14 cellular contexts compared by ENCODE assay signal in the genomic region with DNA sequence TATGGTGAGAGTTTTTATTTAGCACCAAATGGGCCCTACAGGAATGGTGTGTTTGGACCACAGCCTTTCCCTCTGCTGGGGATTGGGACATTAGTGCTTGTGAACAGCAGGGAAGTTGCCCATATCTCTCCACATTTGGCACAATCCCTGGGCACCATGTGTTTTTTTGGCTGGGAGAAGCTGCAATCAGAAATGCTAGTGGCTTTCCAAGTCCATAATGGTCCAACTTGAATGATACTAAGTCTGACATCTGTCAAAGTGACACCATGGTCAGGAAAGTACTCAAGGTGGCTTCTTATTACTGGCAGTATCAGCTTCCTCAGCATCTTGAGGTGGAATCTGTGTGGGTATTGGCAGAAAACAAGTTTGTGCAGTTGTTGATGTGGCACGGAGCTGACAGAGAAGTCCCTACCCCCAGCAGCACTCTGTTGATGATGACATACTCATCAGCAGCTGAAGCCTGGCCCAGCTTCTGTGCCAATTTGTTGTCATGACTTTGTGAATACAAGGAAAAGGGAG. TPM values are rescaled to one million over a fixed set of nuclear protein-coding genes. Genes with fewer than 3 reads are reported as not detected.
DNase-seq lines count a peak whose midpoint lies in the region; ATAC-seq, FAIRE-seq and TF ChIP-seq lines count a peak whose summit lies in the region.
"Had no signal": no experiment of that assay in that cellular context is flagged by ENCODE, and none has a peak within 500 bp of the region (broad histone marks: within the 10 kb centered on the region; RNA-seq: fewer than 3 reads in every experiment).

No MANE protein-coding gene starts in this region.

- no peak for TF ChIP-seq POLR2A in esophagus squamous epithelium (IDR thresholded peaks at IDR 0.05)

- ATAC-seq in lung (ENCODE audit: insufficient read depth, low FRiP score): no peak
- ATAC-seq: body of pancreas, PC-3 had no signal

- H3K27me3 ChIP-seq in esophagus squamous epithelium (no peaks in the 10 kb centered on the region), lung (ENCODE audit: control insufficient read depth, insufficient read depth) (no peaks in the 10 kb centered on the region)
- H3K27me3 ChIP-seq: body of pancreas had no signal

- intact Hi-C loops in esophagus squamous epithelium (cut with DNase I): no loop called here

- TF ChIP-seq CTCF in esophagus squamous epithelium (IDR thresholded peaks at IDR 0.05): no peak
- TF ChIP-seq CTCF in lung (IDR thresholded peaks at IDR 0.05; ENCODE audit: control extremely low read depth, extremely low read depth): no peak

- H3K4me3 ChIP-seq in esophagus squamous epithelium (no peak overlapping the region), lung (no peak overlapping the region)
- H3K4me3 ChIP-seq: body of pancreas had no signal

- DNase-seq in AG08395 (ENCODE audit: low spot score) (peak; percentile 27), NCI-H1092 treated with DMSO at 0.1 percent for 48 hours (lab: John Stamatoyannopoulos, UW) (peak; percentile 21), esophagus squamous epithelium (lab: John Stamatoyannopoulos, UW) (no peak), lung (ENCODE audit: low spot score) (no peak), GM19239 (ENCODE audit: insufficient read length, low spot score) (no peak), GM19240 (ENCODE audit: insufficient read length, low spot score) (no peak), LoVo (ENCODE audit: low spot score) (no peak)
- DNase-seq in NK-92 treated with Interleukin-12 subunit alpha and Interleukin-12 subunit beta, amount 100 ng/mL, for 24 hours (lab: John Stamatoyannopoulos, UW): no peak
- DNase-seq: body of pancreas, PC-3, WERI-Rb-1 had no signal

- H3K27ac ChIP-seq in esophagus squamous epithelium (peak overlapping the region in 3 of 4 donors; percentile 68 to 80 (median 79)), lung (ENCODE audit: low read depth in 1 of 2, low read length in 1 of 2) (peak overlapping the region; percentile 26 to 28)
- H3K27ac ChIP-seq: body of pancreas, KMS-11, WERI-Rb-1 had no signal

- peaks cover 0 to 66% (median 0%) of the 10 kb centered on the region in 3 donors for H3K36me3 ChIP-seq in esophagus squamous epithelium
- peaks cover 1 to 3% of the 10 kb centered on the region in 2 donors for H3K36me3 ChIP-seq in lung (ENCODE audit: control insufficient read depth in 2 of 2, insufficient read depth in 2 of 2, low read length in 2 of 2)

- no peak for FAIRE-seq in GM19239 (lab: Jason Lieb, UNC)
- FAIRE-seq: D721Med, H54 had no signal

- H3K4me1 ChIP-seq in esophagus squamous epithelium: peaks cover under 1 to 78% (median 35%) of the 10 kb centered on the region in 3 donors
- H3K4me1 ChIP-seq in lung (ENCODE audit: control insufficient read depth in 2 of 2, insufficient read depth in 2 of 2, low read length in 2 of 2): peaks cover 16 to 17% of the 10 kb centered on the region in 2 donors

- H3K9me3 ChIP-seq in esophagus squamous epithelium (no peaks in the 10 kb centered on the region), lung (ENCODE audit: control insufficient read depth in 2 of 2, insufficient read depth in 1 of 2, low read length in 1 of 2) (peaks cover 0 to 2% of the 10 kb centered on the region in 2 donors)
- H3K9me3 ChIP-seq: body of pancreas had no signal

- WGBS in esophagus squamous epithelium, 2 donors: 38 to 45% methylated on average over 1 of the region's 1 CpG
- WGBS in lung, 2 donors: 51 to 70% methylated on average over 1 of the region's 1 CpG

RNA-seq across cellular contexts. Expression of a gene that starts 53.0 kb away (rescaled TPM):
- 100 to 1,000 TPM in 1 of 4 donors, 10 to 100 TPM in 3; 55.3 to 118 (median 79.6) TPM for total RNA-seq in esophagus squamous epithelium
- 100 to 1,000 TPM in 1 of 2 donors, 10 to 100 TPM in 1; 64.5 to 114 TPM for total RNA-seq in lung
- polyA plus RNA-seq in lung: 10 to 100 TPM; 18.8 to 19.9 TPM

Comparison
In these comparisons a context has a peak if more than half of its experiments do, and no peak if none do; other contexts are left out.
1. DNase-seq: peak in AG08395 (single experiment) and NCI-H1092 treated with DMSO at 0.1 percent for 48 hours (single experiment); none in esophagus squamous epithelium (single experiment), lung (single experiment), NK-92 treated with Interleukin-12 subunit alpha and Interleukin-12 subunit beta, amount 100 ng/mL, for 24 hours (single experiment), GM19239 (single experiment), GM19240 (single experiment) and LoVo (single experiment).